In genomic region chr6:108565091-108565766, GRCh38 we compare ENCODE assay signal across 8 cellular contexts. TPM values are rescaled to one million over a fixed set of nuclear protein-coding genes. Genes with fewer than 3 reads are reported as not detected.
A peak's percentile ranks its signal among the peaks of the same experiment; 100 is the strongest.
DNase-seq lines count a peak whose midpoint lies in the region; ATAC-seq and TF ChIP-seq lines count a peak whose summit lies in the region.

No MANE protein-coding gene starts in this region.

- H3K4me1 Mint-ChIP-seq in activated T-helper 2 cell treated with anti-CD3 and anti-CD28 coated beads, Interferon-gamma antibody, Interleukin-2, Interleukin-4, amounts not matched to agents 10 μg/mL and 5 μg/mL and 100 μg/mL, durations not matched to agents 14 hours and 24 hours and 36 hours (ENCODE audit: low read depth), result peaks cover 43% of the 10 kb centered on the region

- H3K36me3 ChIP-seq in lung (ENCODE audit: control insufficient read depth in 2 of 2, insufficient read depth in 2 of 2, low read length in 2 of 2), result peaks cover 8 to 17% of the 10 kb centered on the region in 2 donors

- H3K4me1 ChIP-seq in lung (ENCODE audit: control insufficient read depth in 2 of 2, insufficient read depth in 2 of 2, low read length in 2 of 2), result peaks cover 10 to 32% of the 10 kb centered on the region in 2 donors

- peak; percentile 85 for DNase-seq in GM12864 (ENCODE audit: low read depth)
- peak; percentile 30 for DNase-seq in HT1080 (ENCODE audit: low read depth)
- no peak for DNase-seq in activated T-helper 2 cell treated with anti-CD3 and anti-CD28 coated beads, Interferon-gamma antibody, Interleukin-2, Interleukin-4, amounts not matched to agents 10 μg/mL and 5 μg/mL and 100 μg/mL, durations not matched to agents 14 hours and 24 hours and 36 hours (ENCODE audit: low spot score)
- DNase-seq in lung (ENCODE audit: low spot score), result no peak
- DNase-seq in HEK293T (ENCODE audit: extremely low spot score), result no peak
- DNase-seq in NCI-H510A (lab: John Stamatoyannopoulos, UW), result no peak
- DNase-seq in DMS79 treated with DMSO at 0.1 percent for 48 hours (lab: John Stamatoyannopoulos, UW), result no peak

- no peaks in the 10 kb centered on the region for H3K9me3 ChIP-seq in lung (ENCODE audit: control insufficient read depth in 2 of 2, insufficient read depth in 1 of 2, low read length in 1 of 2)

- CTCF ChIA-PET in HEK293T (lab: Yijun Ruan, JAX), result no interaction called here

- H3K27ac ChIP-seq in lung (ENCODE audit: low read depth in 1 of 2, low read length in 1 of 2), result peak overlapping the region; percentile 80 to 87

- peaks cover 46% of the 10 kb centered on the region for H3K36me3 Mint-ChIP-seq in activated T-helper 2 cell treated with anti-CD3 and anti-CD28 coated beads, Interferon-gamma antibody, Interleukin-2, Interleukin-4, amounts not matched to agents 10 μg/mL and 5 μg/mL and 100 μg/mL, durations not matched to agents 14 hours and 24 hours and 36 hours (ENCODE audit: low read depth)

- TF ChIP-seq CTCF in GM12864 (IDR thresholded peaks at IDR 0.05; ENCODE audit: low read depth, low read length, missing control alignments) (no peak), lung (IDR thresholded peaks at IDR 0.05; ENCODE audit: control extremely low read depth, extremely low read depth) (no peak)

- ATAC-seq in GM21447 (IDR thresholded peaks at IDR 0.05; ENCODE audit: unreplicated experiment), result peak; percentile 79
- no peak for ATAC-seq in lung (ENCODE audit: insufficient read depth, low FRiP score)

- peaks cover 29% of the 10 kb centered on the region for H3K27me3 Mint-ChIP-seq in activated T-helper 2 cell treated with anti-CD3 and anti-CD28 coated beads, Interferon-gamma antibody, Interleukin-2, Interleukin-4, amounts not matched to agents 10 μg/mL and 5 μg/mL and 100 μg/mL, durations not matched to agents 14 hours and 24 hours and 36 hours (ENCODE audit: low read depth)

- H3K27ac Mint-ChIP-seq in activated T-helper 2 cell treated with anti-CD3 and anti-CD28 coated beads, Interferon-gamma antibody, Interleukin-2, Interleukin-4, amounts not matched to agents 10 μg/mL and 5 μg/mL and 100 μg/mL, durations not matched to agents 14 hours and 24 hours and 36 hours, result peak overlapping the region; percentile 60

- H3K4me3 Mint-ChIP-seq in activated T-helper 2 cell treated with anti-CD3 and anti-CD28 coated beads, Interferon-gamma antibody, Interleukin-2, Interleukin-4, amounts not matched to agents 10 μg/mL and 5 μg/mL and 100 μg/mL, durations not matched to agents 14 hours and 24 hours and 36 hours (ENCODE audit: low read depth), result peak overlapping the region; percentile 52

- 16 to 25% methylated on average over 4 of the region's 4 CpGs for WGBS in lung, 2 donors

- no peaks in the 10 kb centered on the region for H3K9me3 Mint-ChIP-seq in activated T-helper 2 cell treated with anti-CD3 and anti-CD28 coated beads, Interferon-gamma antibody, Interleukin-2, Interleukin-4, amounts not matched to agents 10 μg/mL and 5 μg/mL and 100 μg/mL, durations not matched to agents 14 hours and 24 hours and 36 hours

- no peak overlapping the region for H3K4me3 ChIP-seq in GM12864 (ENCODE audit: low read depth, low read length)
- no peak overlapping the region for H3K4me3 ChIP-seq in lung

- intact Hi-C loops in activated T-helper 2 cell treated with anti-CD3 and anti-CD28 coated beads, Interferon-gamma antibody, Interleukin-2, Interleukin-4, amounts not matched to agents 10 μg/mL and 5 μg/mL and 100 μg/mL, durations not matched to agents 14 hours and 24 hours and 36 hours (cut with micrococcal nuclease), result loop anchor here (2.0 kb wide), 2 partner anchors 66 to 444 kb away; no protein-coding TSS in a partner anchor

- H3K27me3 ChIP-seq in lung (ENCODE audit: control insufficient read depth, insufficient read depth), result no peaks in the 10 kb centered on the region

- POLR2A ChIA-PET in HEK293T (lab: Yijun Ruan, JAX), result no interaction called here

TF ChIP-seq in HEK293T, 16 proteins besides CTCF, POLR2A, EP300 and RAD21:
- TF ChIP-seq ARNT (IDR thresholded peaks at IDR 0.05), result no peak
- TF ChIP-seq FOXA1 (IDR thresholded peaks at IDR 0.05), result no peak
- TF ChIP-seq PKNOX1 (IDR thresholded peaks at IDR 0.05), result no peak
- TF ChIP-seq LEF1 (IDR thresholded peaks at IDR 0.05; ENCODE audit: borderline replicate concordance), result no peak
- TF ChIP-seq ZNF384 (IDR thresholded peaks at IDR 0.05), result no peak
- no peak for TF ChIP-seq FOXK2 (IDR thresholded peaks at IDR 0.05)
- TF ChIP-seq L3MBTL2 (conservative IDR thresholded peaks at IDR 0.05), result no peak
- TF ChIP-seq TARDBP (IDR thresholded peaks at IDR 0.05), result no peak
- TF ChIP-seq CTBP1 (IDR thresholded peaks at IDR 0.05; ENCODE audit: borderline replicate concordance), result no peak
- TF ChIP-seq SP1 (IDR thresholded peaks at IDR 0.05), result no peak
- no peak for TF ChIP-seq HDGF (IDR thresholded peaks at IDR 0.05; ENCODE audit: borderline replicate concordance)
- TF ChIP-seq BHLHE40 (IDR thresholded peaks at IDR 0.05; ENCODE audit: borderline replicate concordance), result no peak
- no peak for TF ChIP-seq ELF4 (IDR thresholded peaks at IDR 0.05)
- TF ChIP-seq NFRKB (IDR thresholded peaks at IDR 0.05), result no peak
TF ChIP-seq in HEK293T: peak in this region for 0.

RNA-seq across cellular contexts. Expression of gene FOXO3, which starts 4.5 kb away (rescaled TPM):
- 8.7 and 11.5 TPM in 2 replicates for total RNA-seq in HT1080 (2014; rRNA removed; shearing (Covaris generic))
- 8.3 and 10.8 TPM in 2 replicates for polyA plus RNA-seq in HT1080 (2015; cell fraction: cytosol; rRNA removed)
- 10.1 and 12.5 TPM in 2 replicates for polyA plus RNA-seq in HT1080 (2015; cell fraction: nucleus; rRNA removed)
- 4.7 and 5.8 TPM in 2 replicates for total RNA-seq in activated T-helper 2 cell treated with anti-CD3 and anti-CD28 coated beads, Interferon-gamma antibody, Interleukin-2, Interleukin-4, amounts not matched to agents 10 μg/mL and 5 μg/mL and 100 μg/mL, durations not matched to agents 14 hours and 24 hours and 36 hours
- 100 to 1,000 TPM in 1 of 2 donors, 10 to 100 TPM in 1; 57.9 to 101 TPM for total RNA-seq in lung
- polyA plus RNA-seq in lung, result 10 to 100 TPM; 12.1 to 22.1 TPM

Comparison
In these comparisons a context has a peak if more than half of its experiments do, and no peak if none do; other contexts are left out.
1. DNase-seq: peak in GM12864 (single experiment) and HT1080 (single experiment); none in activated T-helper 2 cell treated with anti-CD3 and anti-CD28 coated beads, Interferon-gamma antibody, Interleukin-2, Interleukin-4, amounts not matched to agents 10 μg/mL and 5 μg/mL and 100 μg/mL, durations not matched to agents 14 hours and 24 hours and 36 hours (single experiment), lung (single experiment), HEK293T (single experiment), NCI-H510A (single experiment) and DMS79 treated with DMSO at 0.1 percent for 48 hours (single experiment).